ENCODE assay signal across 1 cellular context in genomic region chr15:75407083-75407482, GRCh38.
TF ChIP-seq lines count a peak whose summit lies in the region.

No MANE protein-coding gene starts in this region.

TF ChIP-seq in HEK293, 187 proteins besides CTCF, POLR2A, EP300 and RAD21 (continued from another document):
- TF ChIP-seq ZBTB49 (tag by site-specific recombination; IDR thresholded peaks at IDR 0.05; ENCODE audit: low read depth) (no peak), ZBTB10 (tag by site-specific recombination; IDR thresholded peaks at IDR 0.05) (no peak), ZNF449 (tag by site-specific recombination; IDR thresholded peaks at IDR 0.05) (no peak), KLF10 (tag by site-specific recombination; IDR thresholded peaks at IDR 0.05) (no peak), ZNF518A (tag by site-specific recombination; conservative IDR thresholded peaks at IDR 0.05; ENCODE audit: low read depth) (no peak), ZNF580 (tag by site-specific recombination; IDR thresholded peaks at IDR 0.05) (no peak)
TF ChIP-seq in HEK293: peak in this region for 0.
